Comparison of ENCODE assay signal across 7 cellular contexts in genomic region chr1:68385793-68386524, GRCh38.
DNase-seq lines count a peak whose midpoint lies in the region; FAIRE-seq and TF ChIP-seq lines count a peak whose summit lies in the region.
"Not testable (repeated sequence)": the region's sequence is repeated elsewhere in the genome, so short reads cannot be mapped to it uniquely, and the experiment has no call there.

No MANE protein-coding gene starts in this region.

- H3K27ac Mint-ChIP-seq in Calu3 (ENCODE audit: unreplicated experiment) = peak overlapping the region; percentile 50

- intact Hi-C loops in Calu3 (cut with micrococcal nuclease; ENCODE audit: unreplicated experiment) = not testable (repeated sequence)
- intact Hi-C loops in mammary epithelial cell (cut with micrococcal nuclease) = loop anchor here (2.0 kb wide), 1 partner anchor 57 kb away; no protein-coding TSS in a partner anchor

- H3K27ac ChIP-seq in HUES6 (ENCODE audit: low read depth, low read length) (peak overlapping the region; percentile 74; the same call in 1 of the 2 replicates), RWPE1 (peak overlapping the region; percentile 39; the same call in 1 of the 2 replicates), mammary epithelial cell (ENCODE audit: insufficient read depth, low read depth, low read length) (peak overlapping the region; percentile 88), epithelial cell of prostate (peak overlapping the region; percentile 93), keratinocyte (ENCODE audit: control insufficient read depth, insufficient read depth, low read length) (peak overlapping the region; percentile 49), smooth muscle cell (ENCODE audit: low read depth) (peak overlapping the region; percentile 89)

- POLR2A ChIA-PET in RWPE1 (lab: Yijun Ruan, JAX; ENCODE audit: low non-redundant PET) = not testable (repeated sequence)

- peaks cover 43% of the 10 kb centered on the region for H3K4me1 Mint-ChIP-seq in Calu3 (ENCODE audit: low read depth, unreplicated experiment)

- WGBS in mammary epithelial cell (ENCODE audit: low coverage, missing lambda C conversion rate) = 75% methylated on average over 7 of the region's 10 CpGs
- 97% methylated on average over 10 of the region's 10 CpGs for WGBS in smooth muscle cell (ENCODE audit: low lambda C conversion rate)

- peak overlapping the region; percentile 7 for H3K4me3 Mint-ChIP-seq in Calu3 (ENCODE audit: low read depth, unreplicated experiment)

- H3K36me3 ChIP-seq in HUES6 (ENCODE audit: control insufficient read depth, insufficient read depth, low read length); mammary epithelial cell (ENCODE audit: insufficient read depth, low read length); keratinocyte (ENCODE audit: control insufficient read depth in 2 of 2, extremely low read depth in 1 of 2, insufficient read depth in 2 of 2, low read length in 2 of 2); smooth muscle cell (ENCODE audit: low read depth): not testable (repeated sequence)

- not testable (repeated sequence) for H4K20me1 ChIP-seq in mammary epithelial cell (ENCODE audit: insufficient read depth, low read length); keratinocyte (ENCODE audit: control insufficient read depth, extremely low read depth, insufficient read depth, low read length); smooth muscle cell (ENCODE audit: low read depth)

- peak overlapping the region; percentile 44; the same call in 1 of the 2 replicates for H3K4me3 ChIP-seq in HUES6 (ENCODE audit: low read depth, low read length)
- H3K4me3 ChIP-seq in mammary epithelial cell (replicated peaks in 1 of 3; ENCODE audit: insufficient read depth in 1 of 3, low read depth in 2 of 3, low read length in 3 of 3); keratinocyte (ENCODE audit: control insufficient read depth in 2 of 3, extremely low read depth in 1 of 3, insufficient read depth in 2 of 3, low read depth in 1 of 3, low read length in 3 of 3); smooth muscle cell: not testable (repeated sequence)

- not testable (repeated sequence) for H3K9me3 ChIP-seq in HUES6 (ENCODE audit: control insufficient read depth, insufficient read depth, low read depth, low read length); mammary epithelial cell (replicated peaks; ENCODE audit: insufficient read depth, low read length); keratinocyte (ENCODE audit: control insufficient read depth, low read depth, low read length); smooth muscle cell (replicated peaks; ENCODE audit: low read depth)

- CTCF ChIA-PET in Calu3 (lab: Charles Lee) = interaction anchor here (1.0 kb wide), 1 partner anchor 266 kb away, joined by 3 read pairs; no protein-coding TSS in a partner anchor
- CTCF ChIA-PET in RWPE1 (lab: Yijun Ruan, JAX) = interaction anchor here (1.4 kb wide), 1 partner anchor 269 kb away, joined by 3 read pairs; no protein-coding TSS in a partner anchor
- CTCF ChIA-PET in mammary epithelial cell (lab: Charles Lee; ENCODE audit: low non-redundant PET) = not testable (repeated sequence)

- H3K4me2 ChIP-seq in mammary epithelial cell (ENCODE audit: insufficient read depth, low read depth, low read length) (peak overlapping the region; percentile 62), keratinocyte (ENCODE audit: control insufficient read depth, extremely low read depth, insufficient read depth, low read depth, low read length) (peak overlapping the region; percentile 8)
- not testable (repeated sequence) for H3K4me2 ChIP-seq in smooth muscle cell

- TF ChIP-seq CTCF in Calu3 (IDR thresholded peaks at IDR 0.05; ENCODE audit: unreplicated experiment); RWPE1 (conservative IDR thresholded peaks at IDR 0.05; ENCODE audit: low read depth); mammary epithelial cell (conservative IDR thresholded peaks at IDR 0.05 in 1 of 2, IDR thresholded peaks at IDR 0.05 in 1 of 2; ENCODE audit: extremely low read depth in 1 of 2, insufficient read depth in 1 of 2, low read depth in 1 of 2, low read length in 2 of 2); keratinocyte (optimal IDR thresholded peaks at IDR 0.05 in 1 of 3, IDR thresholded peaks at IDR 0.05 in 1 of 3, conservative IDR thresholded peaks at IDR 0.05 in 1 of 3; ENCODE audit: extremely low read depth in 1 of 3, insufficient read depth in 2 of 3, low read length in 3 of 3); smooth muscle cell (IDR thresholded peaks at IDR 0.05; ENCODE audit: borderline replicate concordance, insufficient read depth, poor library complexity, severe bottlenecking): not testable (repeated sequence)

- peaks cover 12% of the 10 kb centered on the region; the same call in 1 of the 2 replicates for H3K4me1 ChIP-seq in HUES6 (ENCODE audit: control insufficient read depth, insufficient read depth, low read length)
- peaks cover 34% of the 10 kb centered on the region for H3K4me1 ChIP-seq in mammary epithelial cell (ENCODE audit: insufficient read depth, low read length)
- H3K4me1 ChIP-seq in keratinocyte (ENCODE audit: control insufficient read depth, extremely low read depth, insufficient read depth, low read length) = peaks cover 28% of the 10 kb centered on the region
- not testable (repeated sequence) for H3K4me1 ChIP-seq in smooth muscle cell (ENCODE audit: low read depth)

- not testable (repeated sequence) for H3K79me2 ChIP-seq in mammary epithelial cell (ENCODE audit: insufficient read depth, low read length); keratinocyte (ENCODE audit: control insufficient read depth, insufficient read depth, low read length); smooth muscle cell (ENCODE audit: low read depth)

- dilution Hi-C loops in mammary epithelial cell (cut with HindIII; ENCODE audit: low sequenced_read_pairs); keratinocyte (cut with MboI; ENCODE audit: extremely low pct_ligation_motif_present, low sequenced_read_pairs): not testable (repeated sequence)

- H3K27me3 ChIP-seq in HUES6 (ENCODE audit: control insufficient read depth, insufficient read depth, low read length); mammary epithelial cell (ENCODE audit: insufficient read depth, low read length); keratinocyte (ENCODE audit: control insufficient read depth, extremely low read depth, insufficient read depth, low read length); smooth muscle cell (ENCODE audit: low read depth): not testable (repeated sequence)

- peak overlapping the region; percentile 59 for H2AFZ ChIP-seq in mammary epithelial cell (ENCODE audit: low read depth, low read length)
- peak overlapping the region; percentile 47 for H2AFZ ChIP-seq in keratinocyte (ENCODE audit: control insufficient read depth, low read length)
- not testable (repeated sequence) for H2AFZ ChIP-seq in smooth muscle cell (ENCODE audit: low read depth)

- not testable (repeated sequence) for DNase-seq in Calu3; RWPE1 (ENCODE audit: low spot score); mammary epithelial cell; epithelial cell of prostate (ENCODE audit: low read depth, low spot score); keratinocyte (ENCODE audit: low read depth, low spot score); smooth muscle cell (lab: John Stamatoyannopoulos, UW; ENCODE audit: unreplicated experiment)

- BruUV-seq in Calu3 (replicated peaks; lab: Mats Ljungman, UMichigan); mammary epithelial cell (replicated peaks; lab: Mats Ljungman, UMichigan): not testable (repeated sequence)

- H3K9me1 ChIP-seq in keratinocyte (ENCODE audit: control insufficient read depth, extremely low read depth, insufficient read depth, low read length) = not testable (repeated sequence)

- H3K9ac ChIP-seq in HUES6 (ENCODE audit: low read length) = peak overlapping the region; percentile 88
- H3K9ac ChIP-seq in mammary epithelial cell (ENCODE audit: insufficient read depth, low read length); keratinocyte (ENCODE audit: control insufficient read depth, extremely low read depth, insufficient read depth, low read length); smooth muscle cell (ENCODE audit: low read depth): not testable (repeated sequence)

- in situ Hi-C loops in mammary epithelial cell (cut with MboI; ENCODE audit: low sequenced_read_pairs in 2 of 2) = not testable (repeated sequence)

- not testable (repeated sequence) for H3K27me3 Mint-ChIP-seq in Calu3 (ENCODE audit: unreplicated experiment)

- H3K9me3 Mint-ChIP-seq in Calu3 (ENCODE audit: low read depth, unreplicated experiment) = peaks cover 11% of the 10 kb centered on the region

- not testable (repeated sequence) for H3K36me3 Mint-ChIP-seq in Calu3 (ENCODE audit: insufficient read depth, unreplicated experiment)

- H3F3A ChIP-seq in smooth muscle cell (ENCODE audit: low read depth) = not testable (repeated sequence)

- not testable (repeated sequence) for FAIRE-seq in keratinocyte (lab: Jason Lieb, UNC)

Comparison
In these comparisons a context has a peak if more than half of its experiments do, and no peak if none do; other contexts are left out.
1. H3K27ac ChIP-seq: peak in every context shown above with its lines; median percentile 93 in epithelial cell of prostate; 89 in smooth muscle cell; 88 in mammary epithelial cell; 74 in HUES6; 49 in keratinocyte; 39 in RWPE1.